Comparison of ENCODE assay signal across 10 cellular contexts in the genomic region with DNA sequence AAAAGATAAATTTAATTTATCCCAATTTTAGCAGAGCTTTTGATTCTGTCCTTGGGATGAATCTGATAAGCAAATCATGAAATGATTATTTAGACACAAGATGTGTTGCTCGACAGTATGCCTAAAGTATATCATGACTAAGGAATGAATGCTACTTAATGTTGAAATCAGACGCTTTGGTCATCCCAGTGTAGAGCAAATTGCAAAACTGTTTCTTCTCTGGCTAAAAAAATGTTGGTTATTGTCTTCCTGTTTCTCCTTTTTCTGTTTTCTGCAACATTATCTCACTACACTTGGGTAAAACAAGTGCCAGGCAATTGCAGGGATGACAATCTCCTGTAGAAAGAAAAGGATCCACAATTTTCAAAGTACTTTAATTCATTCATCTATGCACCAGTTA.
A peak's percentile ranks its signal among the peaks of the same experiment; 100 is the strongest.
DNase-seq lines count a peak whose midpoint lies in the region; ATAC-seq and TF ChIP-seq lines count a peak whose summit lies in the region.
"Had no signal": no experiment of that assay in that cellular context is flagged by ENCODE, and none has a peak within 500 bp of the region (broad histone marks: within the 10 kb centered on the region; RNA-seq: fewer than 3 reads in every experiment).

No MANE protein-coding gene starts in this region.

- H3K4me1 Mint-ChIP-seq in T-helper 2 cell treated with Interferon-gamma antibody and Interleukin-4, amounts not matched to agents 5 μg/mL and 100 μg/mL, for 36 hours (ENCODE audit: low read depth) = peaks cover 78% of the 10 kb centered on the region
- H3K4me1 Mint-ChIP-seq in stimulated activated effector memory CD8-positive, alpha-beta T cell treated with anti-CD3 and anti-CD28 coated beads, Interleukin-12 subunit alpha, Interleukin-12 subunit beta, amount 100 ng/mL, for 72 hours = peaks cover 94% of the 10 kb centered on the region

- no peaks in the 10 kb centered on the region for H3K9me3 ChIP-seq in PC-3 (ENCODE audit: low read length)
- no peaks in the 10 kb centered on the region for H3K9me3 ChIP-seq in fibroblast of lung (ENCODE audit: control insufficient read depth, insufficient read depth, low read depth, low read length)

- H3K4me3 Mint-ChIP-seq in T-helper 2 cell treated with Interferon-gamma antibody and Interleukin-4, amounts not matched to agents 5 μg/mL and 100 μg/mL, for 36 hours = no peak overlapping the region
- H3K4me3 Mint-ChIP-seq in stimulated activated effector memory CD8-positive, alpha-beta T cell treated with anti-CD3 and anti-CD28 coated beads, Interleukin-12 subunit alpha, Interleukin-12 subunit beta, amount 100 ng/mL, for 72 hours = no peak overlapping the region

- H2AFZ ChIP-seq in PC-3 (ENCODE audit: low read length) (no peak overlapping the region), fibroblast of lung (ENCODE audit: low read length) (no peak overlapping the region)

- peak overlapping the region; percentile 1 for H3K27ac Mint-ChIP-seq in T-helper 2 cell treated with Interferon-gamma antibody and Interleukin-4, amounts not matched to agents 5 μg/mL and 100 μg/mL, for 36 hours
- H3K27ac Mint-ChIP-seq in stimulated activated effector memory CD8-positive, alpha-beta T cell treated with anti-CD3 and anti-CD28 coated beads, Interleukin-12 subunit alpha, Interleukin-12 subunit beta, amount 100 ng/mL, for 72 hours = peak overlapping the region; percentile 87

- no TSS peak for BruUV-seq in PC-3 (replicated peaks; lab: Mats Ljungman, UMichigan)

- H4K20me1 ChIP-seq in PC-3 (ENCODE audit: low read length) (no peaks in the 10 kb centered on the region), fibroblast of lung (ENCODE audit: control insufficient read depth, extremely low read depth, insufficient read depth, low read length) (no peaks in the 10 kb centered on the region)

- peaks cover 27% of the 10 kb centered on the region for H3F3A ChIP-seq in PC-3 (ENCODE audit: low read length, unreplicated experiment)

- H3K4me3 ChIP-seq in PC-3 (ENCODE audit: low read length) (no peak overlapping the region), fibroblast of lung (replicated peaks in 1 of 4; ENCODE audit: control extremely low read depth in 1 of 4, insufficient read depth in 1 of 4, low read depth in 3 of 4, low read length in 4 of 4) (no peak overlapping the region), H7 (ENCODE audit: insufficient read depth, low read depth, low read length) (no peak overlapping the region)

- intact Hi-C loops in PC-3 (cut with micrococcal nuclease) (loop anchor here (5.0 to 10.0 kb wide), 4 partner anchors 182 to 275 kb away; a partner anchor contains a TSS), cardiac septum (cut with DNase I) (loop anchor here (5.0 kb wide), 2 partner anchors 140 to 380 kb away; no protein-coding TSS in a partner anchor)

- DNase-seq in T-helper 2 cell treated with Interferon-gamma antibody and Interleukin-4, amounts not matched to agents 5 μg/mL and 100 μg/mL, for 36 hours (ENCODE audit: low spot score) = no peak
- DNase-seq in T-helper 2 cell (no peak), PC-3 (peak; percentile 50), fibroblast of lung (ENCODE audit: low read depth in 2 of 2) (peak; percentile 65 to 78), H7 (no peak), cardiac septum (ENCODE audit: low spot score) (no peak)
- DNase-seq in stimulated activated effector memory CD8-positive, alpha-beta T cell treated with anti-CD3 and anti-CD28 coated beads, Interleukin-12 subunit alpha, Interleukin-12 subunit beta, amount 100 ng/mL, for 72 hours (ENCODE audit: low spot score in 2 of 2) = no peak
- DNase-seq: NCI-H1417 treated with DMSO at 0.1 percent for 48 hours; stimulated activated CD4-positive, alpha-beta T cell treated with anti-CD3 and anti-CD28 coated beads, Interleukin-15, amount 100 ng/mL, for 24 hours had no signal

- H3K4me1 ChIP-seq in PC-3 (ENCODE audit: insufficient read depth, low read length) (peaks cover 85% of the 10 kb centered on the region), fibroblast of lung (ENCODE audit: control insufficient read depth, extremely low read depth, insufficient read depth, low read length) (peaks cover 60% of the 10 kb centered on the region)

- H3K4me2 ChIP-seq in PC-3 (ENCODE audit: low read length) (peak overlapping the region; percentile 78), fibroblast of lung (ENCODE audit: extremely low read depth, insufficient read depth, low read length) (no peak overlapping the region)

- TF ChIP-seq CTCF in PC-3 (conservative IDR thresholded peaks at IDR 0.05; ENCODE audit: low read depth, low read length) (no peak), fibroblast of lung (conservative IDR thresholded peaks at IDR 0.05 in 1 of 2, IDR thresholded peaks at IDR 0.05 in 1 of 2; ENCODE audit: low read depth in 1 of 2, low read length in 2 of 2) (no peak)

- peak overlapping the region; percentile 93 for H3K27ac ChIP-seq in PC-3 (ENCODE audit: low read length)
- H3K27ac ChIP-seq in fibroblast of lung (ENCODE audit: insufficient read depth, low read length) = no peak overlapping the region

- no peaks in the 10 kb centered on the region for H3K27me3 Mint-ChIP-seq in T-helper 2 cell treated with Interferon-gamma antibody and Interleukin-4, amounts not matched to agents 5 μg/mL and 100 μg/mL, for 36 hours (ENCODE audit: low read depth)

- no peaks in the 10 kb centered on the region for H3K9me2 ChIP-seq in PC-3 (replicated peaks; ENCODE audit: low read length)

- H3K27me3 ChIP-seq in PC-3 (ENCODE audit: low read length) (no peaks in the 10 kb centered on the region), fibroblast of lung (ENCODE audit: control insufficient read depth, insufficient read depth, low read length) (no peaks in the 10 kb centered on the region), H7 (ENCODE audit: control insufficient read depth, insufficient read depth, low read length) (no peaks in the 10 kb centered on the region)

- peaks cover 27% of the 10 kb centered on the region for H3K36me3 Mint-ChIP-seq in T-helper 2 cell treated with Interferon-gamma antibody and Interleukin-4, amounts not matched to agents 5 μg/mL and 100 μg/mL, for 36 hours (ENCODE audit: low read depth)
- H3K36me3 Mint-ChIP-seq in stimulated activated effector memory CD8-positive, alpha-beta T cell treated with anti-CD3 and anti-CD28 coated beads, Interleukin-12 subunit alpha, Interleukin-12 subunit beta, amount 100 ng/mL, for 72 hours = peaks cover 14% of the 10 kb centered on the region

- POLR2A ChIA-PET in PC-3 (lab: Charles Lee; ENCODE audit: unreplicated experiment) = no interaction called here

- H3K9me3 Mint-ChIP-seq in T-helper 2 cell treated with Interferon-gamma antibody and Interleukin-4, amounts not matched to agents 5 μg/mL and 100 μg/mL, for 36 hours = peaks cover 10% of the 10 kb centered on the region
- H3K9me3 Mint-ChIP-seq in stimulated activated effector memory CD8-positive, alpha-beta T cell treated with anti-CD3 and anti-CD28 coated beads, Interleukin-12 subunit alpha, Interleukin-12 subunit beta, amount 100 ng/mL, for 72 hours = peaks cover 3% of the 10 kb centered on the region

- no peaks in the 10 kb centered on the region for H3K36me3 ChIP-seq in PC-3 (ENCODE audit: low read depth, low read length)
- no peaks in the 10 kb centered on the region for H3K36me3 ChIP-seq in fibroblast of lung (ENCODE audit: control insufficient read depth, insufficient read depth, low read length)
- H3K36me3 ChIP-seq in H7 (replicated peaks; ENCODE audit: control insufficient read depth, insufficient read depth, low read length) = no peaks in the 10 kb centered on the region

- CTCF ChIA-PET in PC-3 (lab: Charles Lee) = no interaction called here

- H3K9ac ChIP-seq in PC-3 (ENCODE audit: low read length) (no peak overlapping the region), fibroblast of lung (ENCODE audit: insufficient read depth, low read length) (no peak overlapping the region)

- H3K79me2 ChIP-seq in PC-3 (ENCODE audit: low read length) (peaks cover 18% of the 10 kb centered on the region), fibroblast of lung (ENCODE audit: control insufficient read depth, insufficient read depth, low read length) (peaks cover 3% of the 10 kb centered on the region)

- ATAC-seq in PC-3 (no peak), HG03097 (IDR thresholded peaks at IDR 0.05; ENCODE audit: low FRiP score, unreplicated experiment) (no peak)
- ATAC-seq in stimulated activated effector memory CD8-positive, alpha-beta T cell treated with anti-CD3 and anti-CD28 coated beads, Interleukin-12 subunit alpha, Interleukin-12 subunit beta, amount 100 ng/mL, for 72 hours = no peak

Comparison
In these comparisons a context has a peak if more than half of its experiments do, and no peak if none do; other contexts are left out.
1. DNase-seq: peak in PC-3 (single experiment) and fibroblast of lung (2 of 2); none in T-helper 2 cell treated with Interferon-gamma antibody and Interleukin-4, amounts not matched to agents 5 μg/mL and 100 μg/mL, for 36 hours (single experiment), T-helper 2 cell (0 of 5), stimulated activated effector memory CD8-positive, alpha-beta T cell treated with anti-CD3 and anti-CD28 coated beads, Interleukin-12 subunit alpha, Interleukin-12 subunit beta, amount 100 ng/mL, for 72 hours (0 of 2), H7 (single experiment) and cardiac septum (single experiment).